Comparison of ENCODE assay signal across 1 cellular context in genomic region chr2:205682239-205683021, GRCh38.
TF ChIP-seq lines count a peak whose summit lies in the region.

Gene NRP2, plus strand, starts transcription at chr2:205682501. Its CDS starts 790 bp downstream, at chr2:205683291.

TF ChIP-seq in H1, 55 proteins besides CTCF, POLR2A, EP300 and RAD21 (continued from another document):
- peak; percentile 67; the same call in 1 of the 2 replicates for TF ChIP-seq GTF2F1 (IDR thresholded peaks at IDR 0.05; ENCODE audit: borderline replicate concordance, low read depth, low read length)
- TF ChIP-seq SAP30 (IDR thresholded peaks at IDR 0.05; ENCODE audit: insufficient read depth, insufficient replicate concordance, low read length), result peak; percentile 50
- TF ChIP-seq ATF2 (IDR thresholded peaks at IDR 0.05; ENCODE audit: low read length), result no peak
- no peak for TF ChIP-seq ZNF274 (IDR thresholded peaks at IDR 0.05; ENCODE audit: borderline replicate concordance, extremely low read depth, low read length)
- TF ChIP-seq KDM4A (IDR thresholded peaks at IDR 0.05; ENCODE audit: low read depth, low read length, severe bottlenecking), result peak; percentile 72
- no peak for TF ChIP-seq SP1 (IDR thresholded peaks at IDR 0.05; ENCODE audit: low read depth, low read length)
- peak; percentile 67 for TF ChIP-seq E2F6 (IDR thresholded peaks at IDR 0.05)
- no peak; the same call in 1 of the 2 replicates for TF ChIP-seq RBBP5 (IDR thresholded peaks at IDR 0.05; ENCODE audit: borderline replicate concordance, low read depth, low read length)
- no peak; the same call in 1 of the 2 replicates for TF ChIP-seq SUZ12 (IDR thresholded peaks at IDR 0.05; ENCODE audit: low read length)
- no peak for TF ChIP-seq SP2 (IDR thresholded peaks at IDR 0.05; ENCODE audit: low read length)
- TF ChIP-seq SIX5 (IDR thresholded peaks at IDR 0.05; ENCODE audit: low read depth, low read length), result no peak
- TF ChIP-seq CREB1 (IDR thresholded peaks at IDR 0.05), result peak; percentile 50
- no peak for TF ChIP-seq EZH2 (IDR thresholded peaks at IDR 0.05; ENCODE audit: low read depth, low read length, severe bottlenecking)
- TF ChIP-seq CHD2 (IDR thresholded peaks at IDR 0.05; ENCODE audit: low read length), result no peak
- peak; percentile 85; the same call in 1 of the 2 replicates for TF ChIP-seq POLR2AphosphoS5 (IDR thresholded peaks at IDR 0.05; ENCODE audit: low read depth, low read length)
- no peak for TF ChIP-seq ATF3 (IDR thresholded peaks at IDR 0.05; ENCODE audit: insufficient read depth, low read depth, low read length)
- no peak for TF ChIP-seq EGR1 (IDR thresholded peaks at IDR 0.05; ENCODE audit: borderline replicate concordance, low read depth, low read length)
- peak; percentile 87 for TF ChIP-seq ASH2L (IDR thresholded peaks at IDR 0.05; ENCODE audit: low read length)
- no peak for TF ChIP-seq NANOG (IDR thresholded peaks at IDR 0.05; ENCODE audit: insufficient read depth, low read depth, low read length, poor library complexity, severe bottlenecking)
- TF ChIP-seq TAF7 (optimal IDR thresholded peaks at IDR 0.05; ENCODE audit: borderline replicate concordance, low read depth, low read length), result peak; percentile 75
- TF ChIP-seq JUN (IDR thresholded peaks at IDR 0.05; ENCODE audit: low read depth, low read length), result no peak
- no peak for TF ChIP-seq KDM1A (IDR thresholded peaks at IDR 0.05; ENCODE audit: borderline replicate concordance, low read length)
- no peak; the same call in 1 of the 2 replicates for TF ChIP-seq JUND (IDR thresholded peaks at IDR 0.05; ENCODE audit: low read length)
- TF ChIP-seq HDAC2 (IDR thresholded peaks at IDR 0.05; ENCODE audit: borderline replicate concordance in 1 of 2, low read depth in 2 of 2, low read length in 2 of 2), result peak in 1 of 2 experiments; percentile 52; a peak in 1 of 4 replicates
- TF ChIP-seq MAX (IDR thresholded peaks at IDR 0.05), result peak; percentile 94
- TF ChIP-seq CEBPB (IDR thresholded peaks at IDR 0.05; ENCODE audit: low read depth, low read length), result no peak
- TF ChIP-seq BACH1 (IDR thresholded peaks at IDR 0.05; ENCODE audit: low read length), result no peak
- TF ChIP-seq SIN3A (conservative IDR thresholded peaks at IDR 0.05 in 1 of 2, IDR thresholded peaks at IDR 0.05 in 1 of 2; ENCODE audit: low read depth in 1 of 2, low read length in 2 of 2), result peak; percentile 34 to 87; a peak in 2 of 4 replicates
- TF ChIP-seq RNF2 (IDR thresholded peaks at IDR 0.05; ENCODE audit: borderline replicate concordance, low read depth, low read length, missing control alignments, poor library complexity, severe bottlenecking), result no peak
- TF ChIP-seq SP4 (IDR thresholded peaks at IDR 0.05; ENCODE audit: low read length), result no peak
- 0 out of 2 replicates have a peak, but pooled peaks have one; percentile 16 for TF ChIP-seq SRF (IDR thresholded peaks at IDR 0.05; ENCODE audit: low read depth, low read length)
- no peak for TF ChIP-seq CHD1 (IDR thresholded peaks at IDR 0.05; ENCODE audit: low read depth, low read length)
- no peak for TF ChIP-seq YY1 (IDR thresholded peaks at IDR 0.05; ENCODE audit: low read depth, low read length)
- peak; percentile 92 for TF ChIP-seq TBP (IDR thresholded peaks at IDR 0.05; ENCODE audit: low read depth, low read length)
- no peak for TF ChIP-seq CHD7 (IDR thresholded peaks at IDR 0.05; ENCODE audit: insufficient replicate concordance, low read length)
- TF ChIP-seq CBX8 (IDR thresholded peaks at IDR 0.05; ENCODE audit: borderline replicate concordance, low read depth, low read length), result no peak
- TF ChIP-seq NRF1 (IDR thresholded peaks at IDR 0.05; ENCODE audit: low read depth, low read length), result peak; percentile 22; the same call in 1 of the 2 replicates
- no peak for TF ChIP-seq GABPA (IDR thresholded peaks at IDR 0.05; ENCODE audit: borderline replicate concordance, insufficient read depth, low read length)
- no peak for TF ChIP-seq RXRA (IDR thresholded peaks at IDR 0.05; ENCODE audit: insufficient read depth, low read depth, low read length)
- TF ChIP-seq TAF1 (IDR thresholded peaks at IDR 0.05; ENCODE audit: low read depth, low read length), result peak; percentile 84
- TF ChIP-seq CBX5 (IDR thresholded peaks at IDR 0.05; ENCODE audit: low read depth, low read length), result no peak
- TF ChIP-seq BCL11A (IDR thresholded peaks at IDR 0.05; ENCODE audit: low read depth in 2 of 2, low read length in 2 of 2), result no peak
- TF ChIP-seq SIRT6 (IDR thresholded peaks at IDR 0.05; ENCODE audit: low read length), result no peak
- TF ChIP-seq USF2 (IDR thresholded peaks at IDR 0.05; ENCODE audit: low read length), result no peak
- no peak for TF ChIP-seq BRCA1 (IDR thresholded peaks at IDR 0.05; ENCODE audit: low read depth, low read length)
- no peak for TF ChIP-seq TCF12 (IDR thresholded peaks at IDR 0.05; ENCODE audit: low read depth, low read length)
- no peak for TF ChIP-seq MAFK (IDR thresholded peaks at IDR 0.05; ENCODE audit: low read depth, low read length)
- no peak for TF ChIP-seq PHF8 (conservative IDR thresholded peaks at IDR 0.05; ENCODE audit: low read depth, low read length)
- no peak for TF ChIP-seq FOSL1 (IDR thresholded peaks at IDR 0.05; ENCODE audit: insufficient read depth, low read depth, low read length)
